In the genomic region with DNA sequence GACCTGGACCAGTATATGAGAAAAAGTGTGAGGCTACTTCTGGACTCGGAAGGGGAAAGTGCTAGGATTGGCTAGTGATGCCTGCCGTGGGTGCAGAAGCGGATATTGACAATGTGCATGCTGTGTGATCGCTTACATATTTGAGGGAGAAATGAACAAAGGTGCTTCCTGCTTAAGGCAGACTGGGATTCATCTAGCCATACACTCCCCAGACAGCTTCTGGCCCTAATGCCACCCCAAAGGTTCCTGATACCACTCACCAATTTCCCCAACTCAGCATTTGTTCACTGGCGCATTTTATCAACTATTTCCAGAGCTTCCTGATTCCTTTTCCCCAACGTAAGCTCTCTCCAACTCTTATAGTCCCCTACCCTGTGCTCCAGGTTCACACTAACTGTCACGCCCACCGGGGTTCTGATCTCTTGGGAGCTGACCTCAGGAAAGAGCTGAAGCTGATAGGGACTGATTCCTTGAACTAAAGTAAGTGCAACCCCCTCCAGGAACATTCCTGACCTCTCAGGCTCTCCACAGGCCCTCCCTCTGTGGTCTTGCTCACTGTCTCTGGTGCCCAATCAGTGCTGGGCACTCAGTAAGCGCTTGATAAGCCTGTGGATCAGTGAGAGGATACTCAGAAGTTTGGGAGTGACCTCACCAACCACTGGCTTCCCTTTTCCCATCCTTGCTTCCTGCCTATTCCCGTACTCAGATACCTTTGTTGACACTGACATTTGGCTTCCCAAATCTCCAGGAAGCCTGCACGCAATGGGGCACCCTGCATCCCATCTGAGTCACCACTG, we compare ENCODE assay signal across 1 cellular context.
A peak's percentile ranks its signal among the peaks of the same experiment; 100 is the strongest.
TF ChIP-seq lines count a peak whose summit lies in the region.

No MANE protein-coding gene starts in this region.

TF ChIP-seq in K562, 482 proteins besides CTCF, POLR2A, EP300 and RAD21 (continued from another document):
- TF ChIP-seq, protein P1, sequence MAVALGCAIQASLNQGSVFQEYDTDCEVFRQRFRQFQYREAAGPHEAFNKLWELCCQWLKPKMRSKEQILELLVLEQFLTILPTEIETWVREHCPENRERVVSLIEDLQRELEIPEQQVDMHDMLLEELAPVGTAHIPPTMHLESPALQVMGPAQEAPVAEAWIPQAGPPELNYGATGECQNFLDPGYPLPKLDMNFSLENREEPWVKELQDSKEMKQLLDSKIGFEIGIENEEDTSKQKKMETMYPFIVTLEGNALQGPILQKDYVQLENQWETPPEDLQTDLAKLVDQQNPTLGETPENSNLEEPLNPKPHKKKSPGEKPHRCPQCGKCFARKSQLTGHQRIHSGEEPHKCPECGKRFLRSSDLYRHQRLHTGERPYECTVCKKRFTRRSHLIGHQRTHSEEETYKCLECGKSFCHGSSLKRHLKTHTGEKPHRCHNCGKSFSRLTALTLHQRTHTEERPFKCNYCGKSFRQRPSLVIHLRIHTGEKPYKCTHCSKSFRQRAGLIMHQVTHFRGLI (CRISPR knock-in tag; IDR thresholded peaks at IDR 0.05) = no peak
- TF ChIP-seq ZC3H11A (IDR thresholded peaks at IDR 0.05; ENCODE audit: low read depth, low read length) (no peak), E4F1 (CRISPR knock-in tag; IDR thresholded peaks at IDR 0.05; ENCODE audit: borderline replicate concordance) (no peak), MAFK (IDR thresholded peaks at IDR 0.05; ENCODE audit: low read length) (peak; percentile 29; the same call in 1 of the 2 replicates), SREBF2 (CRISPR knock-in tag; IDR thresholded peaks at IDR 0.05) (no peak), MBD1 (CRISPR knock-in tag; IDR thresholded peaks at IDR 0.05) (no peak), TBP (optimal IDR thresholded peaks at IDR 0.05; ENCODE audit: low read depth, low read length) (no peak), ZBED1 (IDR thresholded peaks at IDR 0.05) (no peak), MAFG (tag; conservative IDR thresholded peaks at IDR 0.05) (peak; percentile 70), ZNF316 (IDR thresholded peaks at IDR 0.05) (peak; percentile 82), FOSL1 (tag; conservative IDR thresholded peaks at IDR 0.05) (peak; percentile 44; the same call in 1 of the 2 replicates), LCOR (CRISPR knock-in tag; IDR thresholded peaks at IDR 0.05) (no peak), HDAC2 (IDR thresholded peaks at IDR 0.05) (no peak), ARID4B (CRISPR knock-in tag; IDR thresholded peaks at IDR 0.05) (no peak), PRMT5 (CRISPR knock-in tag; IDR thresholded peaks at IDR 0.05) (no peak), CREBBP (IDR thresholded peaks at IDR 0.05; ENCODE audit: low read depth, low read length) (no peak), BRD9 (IDR thresholded peaks at IDR 0.05; ENCODE audit: low read depth, partially characterized antibody) (no peak), ZNF512 (tag; IDR thresholded peaks at IDR 0.05) (no peak)
- TF ChIP-seq, protein P2, sequence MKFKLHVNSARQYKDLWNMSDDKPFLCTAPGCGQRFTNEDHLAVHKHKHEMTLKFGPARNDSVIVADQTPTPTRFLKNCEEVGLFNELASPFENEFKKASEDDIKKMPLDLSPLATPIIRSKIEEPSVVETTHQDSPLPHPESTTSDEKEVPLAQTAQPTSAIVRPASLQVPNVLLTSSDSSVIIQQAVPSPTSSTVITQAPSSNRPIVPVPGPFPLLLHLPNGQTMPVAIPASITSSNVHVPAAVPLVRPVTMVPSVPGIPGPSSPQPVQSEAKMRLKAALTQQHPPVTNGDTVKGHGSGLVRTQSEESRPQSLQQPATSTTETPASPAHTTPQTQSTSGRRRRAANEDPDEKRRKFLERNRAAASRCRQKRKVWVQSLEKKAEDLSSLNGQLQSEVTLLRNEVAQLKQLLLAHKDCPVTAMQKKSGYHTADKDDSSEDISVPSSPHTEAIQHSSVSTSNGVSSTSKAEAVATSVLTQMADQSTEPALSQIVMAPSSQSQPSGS (CRISPR knock-in tag; IDR thresholded peaks at IDR 0.05) = no peak
